30 cellular contexts compared by ENCODE assay signal in the genomic region with DNA sequence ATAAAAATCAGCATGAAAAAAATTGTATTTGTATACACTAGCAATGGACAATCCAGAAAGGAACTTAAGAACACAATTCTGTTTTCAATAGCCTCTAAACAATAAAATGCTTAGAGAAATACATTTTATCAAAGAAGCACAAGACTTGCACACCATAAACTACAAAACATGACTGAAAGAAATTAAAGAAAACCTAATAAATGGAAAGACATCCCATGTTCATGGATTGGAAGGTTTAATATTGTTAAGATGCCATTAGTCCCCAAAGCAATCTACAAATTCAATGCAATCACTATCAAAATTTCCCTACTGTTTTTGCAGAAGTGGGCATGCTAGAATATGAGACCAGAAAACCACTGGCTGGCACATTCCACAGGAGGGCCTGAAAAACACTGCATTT.
"Had no signal": no experiment of that assay in that cellular context is flagged by ENCODE, and none has a peak within 500 bp of the region (broad histone marks: within the 10 kb centered on the region; RNA-seq: fewer than 3 reads in every experiment).

No MANE protein-coding gene starts in this region.

- H3K4me1 ChIP-seq: adrenal gland, ascending aorta, body of pancreas had no signal

- DNase-seq: activated effector memory CD4-positive, alpha-beta T cell treated with anti-CD3 and anti-CD28 coated beads, Interleukin-2, amount 50 U/mL, for 16 hours; activated effector memory CD4-positive, alpha-beta T cell treated with Interleukin-2 at 50 U/mL for 16 hours; activated gamma-delta T cell; activated gamma-delta T cell treated with Interleukin-2 at 50 U/mL for 16 hours; activated naive CD4-positive, alpha-beta T cell; activated naive CD4-positive, alpha-beta T cell treated with anti-CD3 and anti-CD28 coated beads for 36 hours; activated naive CD4-positive, alpha-beta T cell treated with anti-CD3 and anti-CD28 coated beads, Interleukin-2, amount 10 ng/mL, durations not matched to agents 7 days and 5 days; activated naive CD4-positive, alpha-beta T cell treated with anti-CD3 and anti-CD28 coated beads, Interleukin-2, amount 50 U/mL, for 16 hours; activated naive CD4-positive, alpha-beta T cell treated with Interleukin-2 at 50 U/mL for 16 hours; activated naive CD8-positive, alpha-beta T cell treated with anti-CD3 and anti-CD28 coated beads for 36 hours; activated naive CD8-positive, alpha-beta T cell treated with anti-CD3 and anti-CD28 coated beads, Interleukin-2, amount 10 ng/mL, durations not matched to agents 7 days and 5 days; activated naive CD8-positive, alpha-beta T cell treated with anti-CD3 and anti-CD28 coated beads, Interleukin-2, amount 50 U/mL, for 24 hours; activated T-cell treated with anti-CD3 and anti-CD28 coated beads, Interleukin-2, amount 50 U/mL, for 4 hours; activated T-cell treated with anti-CD3 and anti-CD28 coated beads, Interleukin-2, amount 50 U/mL, for 48 hours; activated T-cell treated with anti-CD3 and anti-CD28 coated beads, Interleukin-2, amount 50 U/mL, for 72 hours; adrenal gland; amniotic stem cell; amygdala; anterior cingulate cortex; aorta; body of pancreas; brain microvascular endothelial cell; caudate nucleus; central memory CD4-positive, alpha-beta T cell; cerebellar nuclear complex had no signal

- H3K4me3 ChIP-seq: adrenal gland, ascending aorta, body of pancreas, breast epithelium, cardiac muscle cell had no signal

- FAIRE-seq: astrocyte, bronchial epithelial cell had no signal

- H3K27ac ChIP-seq: adrenal gland, ascending aorta, body of pancreas, brain microvascular endothelial cell, breast epithelium, cardiac muscle cell had no signal

- H3K9me3 ChIP-seq: adrenal gland, body of pancreas had no signal

- H3K36me3 ChIP-seq: adrenal gland, ascending aorta, brain microvascular endothelial cell, breast epithelium, cardiac muscle cell had no signal
